ENCODE assay signal across 22 cellular contexts in the genomic region with DNA sequence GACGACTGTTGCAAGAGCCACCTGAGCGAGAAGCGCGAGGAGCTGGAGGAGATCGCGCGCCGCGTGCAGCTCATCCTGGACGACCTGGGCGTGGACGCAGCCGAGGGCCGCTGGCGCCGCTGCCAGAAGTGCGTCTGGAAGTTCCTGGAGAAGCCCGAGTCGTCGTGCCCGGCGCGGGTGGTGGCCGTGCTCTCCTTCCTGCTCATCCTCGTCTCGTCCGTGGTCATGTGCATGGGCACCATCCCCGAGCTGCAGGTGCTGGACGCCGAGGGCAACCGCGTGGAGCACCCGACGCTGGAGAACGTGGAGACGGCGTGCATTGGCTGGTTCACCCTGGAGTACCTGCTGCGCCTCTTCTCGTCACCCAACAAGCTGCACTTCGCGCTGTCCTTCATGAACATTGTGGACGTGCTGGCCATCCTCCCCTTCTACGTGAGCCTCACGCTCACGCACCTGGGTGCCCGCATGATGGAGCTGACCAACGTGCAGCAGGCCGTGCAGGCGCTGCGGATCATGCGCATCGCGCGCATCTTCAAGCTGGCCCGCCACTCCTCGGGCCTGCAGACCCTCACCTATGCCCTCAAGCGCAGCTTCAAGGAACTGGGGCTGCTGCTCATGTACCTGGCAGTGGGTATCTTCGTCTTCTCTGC. TPM values are rescaled to one million over a fixed set of nuclear protein-coding genes. Genes with fewer than 3 reads are reported as not detected.
DNase-seq lines count a peak whose midpoint lies in the region; ATAC-seq, FAIRE-seq and TF ChIP-seq lines count a peak whose summit lies in the region.
"Had no signal": no experiment of that assay in that cellular context is flagged by ENCODE, and none has a peak within 500 bp of the region (broad histone marks: within the 10 kb centered on the region; RNA-seq: fewer than 3 reads in every experiment).

No MANE protein-coding gene starts in this region.

- no peaks in the 10 kb centered on the region for H3K9me2 ChIP-seq in neural cell (ENCODE audit: insufficient read depth, low read length)

- no peak overlapping the region for H3K23ac ChIP-seq in H1 (ENCODE audit: insufficient read length)

- H3K18ac ChIP-seq in H1 (ENCODE audit: extremely low read depth, low read length), result peak overlapping the region; percentile 60; the same call in 1 of the 2 replicates

- H2BK12ac ChIP-seq in H1 (ENCODE audit: low read depth, low read length), result peak overlapping the region; percentile 75; the same call in 1 of the 2 replicates

- no peak for FAIRE-seq in HepG2 (lab: Jason Lieb, UNC)
- FAIRE-seq in H1 (lab: Jason Lieb, UNC), result no peak
- FAIRE-seq in GM12892 (lab: Jason Lieb, UNC), result no peak
- FAIRE-seq: GM12878 had no signal

- TF ChIP-seq POLR2A in HepG2 (IDR thresholded peaks at IDR 0.05; ENCODE audit: insufficient read depth in 1 of 2, low read depth in 2 of 2, low read length in 2 of 2) (no peak), right lobe of liver (IDR thresholded peaks at IDR 0.05) (no peak), H1 (IDR thresholded peaks at IDR 0.05; ENCODE audit: control extremely low read depth in 1 of 2, low read depth in 2 of 2, low read length in 2 of 2) (no peak), GM12892 (IDR thresholded peaks at IDR 0.05; ENCODE audit: low read depth, low read length) (no peak)

- intact Hi-C loops in HepG2 (cut with micrococcal nuclease; ENCODE audit: unreplicated experiment), result loop anchor here (5.0 to 10.0 kb wide), 2 partner anchors 114 to 212 kb away; no protein-coding TSS in a partner anchor
- intact Hi-C loops in right lobe of liver (cut with DNase I), result no loop called here

- H2BK5ac ChIP-seq in H1 (ENCODE audit: low read depth, low read length), result no peak overlapping the region

- H3K14ac ChIP-seq in H1 (ENCODE audit: insufficient read length), result no peak overlapping the region

- H3K79me2 ChIP-seq in HepG2 (ENCODE audit: insufficient read depth, low read length), result no peaks in the 10 kb centered on the region
- H3K79me2 ChIP-seq in H1 (ENCODE audit: control insufficient read depth in 1 of 2, insufficient read depth in 2 of 2, low read length in 2 of 2), result no peaks in the 10 kb centered on the region
- H3K79me2 ChIP-seq in neural cell (replicated peaks; ENCODE audit: insufficient read depth, low read length), result no peaks in the 10 kb centered on the region

- peaks cover 10% of the 10 kb centered on the region; the same call in 1 of the 2 replicates for H3K23me2 ChIP-seq in H1 (ENCODE audit: low read depth, low read length)

- peak overlapping the region; percentile 91; the same call in 1 of the 2 replicates for H2AK5ac ChIP-seq in H1 (ENCODE audit: low read depth, low read length)

- TF ChIP-seq RAD21 in HepG2 (CRISPR knock-in tag; IDR thresholded peaks at IDR 0.05) (no peak), H1 (IDR thresholded peaks at IDR 0.05 in 1 of 2, conservative IDR thresholded peaks at IDR 0.05 in 1 of 2; ENCODE audit: low read depth in 2 of 2, low read length in 2 of 2) (no peak), neural cell (conservative IDR thresholded peaks at IDR 0.05) (no peak)

- H3K9ac ChIP-seq in HepG2 (ENCODE audit: insufficient read depth, low read depth, low read length), result no peak overlapping the region
- H3K9ac ChIP-seq in H1 (replicated peaks in 1 of 4; ENCODE audit: extremely low read depth in 1 of 4, low read depth in 3 of 4, low read length in 3 of 4), result no peak overlapping the region
- peak overlapping the region; percentile 66 for H3K9ac ChIP-seq in neural cell (ENCODE audit: low read length)

- H4K20me1 ChIP-seq in HepG2 (ENCODE audit: insufficient read depth, low read length), result no peaks in the 10 kb centered on the region; the same call in 1 of the 2 replicates
- peaks cover 3 to 7% of the 10 kb centered on the region in 2 experiments for H4K20me1 ChIP-seq in H1 (replicated peaks in 1 of 2; ENCODE audit: control insufficient read depth in 1 of 2, insufficient read depth in 2 of 2, low read length in 2 of 2)
- H4K20me1 ChIP-seq in neural cell (ENCODE audit: insufficient read depth), result no peaks in the 10 kb centered on the region

- H2BK20ac ChIP-seq in H1 (ENCODE audit: low read length), result no peak overlapping the region

- H3K4me1 ChIP-seq in HepG2 (ENCODE audit: insufficient read depth, low read length), result peaks cover 9% of the 10 kb centered on the region
- H3K4me1 ChIP-seq in right lobe of liver, result peaks cover 0 to 4% (median 0%) of the 10 kb centered on the region in 4 donors
- peaks cover 3 to 28% (median 10%) of the 10 kb centered on the region in 4 experiments for H3K4me1 ChIP-seq in H1 (replicated peaks in 1 of 4; ENCODE audit: control insufficient read depth in 3 of 4, insufficient read depth in 4 of 4, low read length in 3 of 4)

- no peak for TF ChIP-seq CTCF in HepG2 (CRISPR knock-in tag; IDR thresholded peaks at IDR 0.05)
- TF ChIP-seq CTCF in right lobe of liver (IDR thresholded peaks at IDR 0.05), result no peak
- TF ChIP-seq CTCF in H1 (IDR thresholded peaks at IDR 0.05; ENCODE audit: control extremely low read depth in 1 of 3, insufficient read depth in 1 of 3, low read depth in 1 of 3, low read length in 3 of 3), result no peak
- TF ChIP-seq CTCF in neural cell (IDR thresholded peaks at IDR 0.05; ENCODE audit: poor library complexity, severe bottlenecking), result no peak

- in situ Hi-C loops in HepG2 (cut with HindIII; ENCODE audit: extremely low pct_ligation_motif_present, low pct_unique_long_range_greater_than_20kb), result no loop called here

- no peak for DNase-seq in HepG2 (ENCODE audit: low spot score)
- no peak for DNase-seq in right lobe of liver
- DNase-seq in H1 (ENCODE audit: low read depth in 1 of 2, low spot score in 2 of 2), result no peak
- DNase-seq in GM12892 (ENCODE audit: insufficient read length), result no peak
- no peak for DNase-seq in NCI-H2171 (lab: John Stamatoyannopoulos, UW)
- DNase-seq: activated naive CD8-positive, alpha-beta T cell treated with anti-CD3 and anti-CD28 coated beads, Interleukin-2, amount 10 ng/mL, durations not matched to agents 7 days and 5 days; COR-L47; dermis blood vessel endothelial cell; GDM1; immature natural killer cell; NCI-H2029; stomach had no signal

- H3K56ac ChIP-seq in H1 (replicated peaks; ENCODE audit: insufficient read length, low read depth, low read length), result no peak overlapping the region

- no peaks in the 10 kb centered on the region for H3K9me3 ChIP-seq in HepG2 (ENCODE audit: low read length)
- H3K9me3 ChIP-seq in right lobe of liver, result no peaks in the 10 kb centered on the region
- H3K9me3 ChIP-seq in H1 (ENCODE audit: insufficient read depth in 2 of 2, low read depth in 1 of 2, low read length in 1 of 2), result peaks cover 0 to 4% of the 10 kb centered on the region in 2 experiments; a peak in 1 of 4 replicates
- H3K9me3 ChIP-seq in neural cell (ENCODE audit: low read length), result peaks cover 9% of the 10 kb centered on the region
- H3K9me3 ChIP-seq: right atrium auricular region, stomach, vagina had no signal

- TF ChIP-seq EP300 in HepG2 (IDR thresholded peaks at IDR 0.05; ENCODE audit: low read depth in 2 of 2, low read length in 2 of 2) (no peak), HepG2 (CRISPR knock-in tag; IDR thresholded peaks at IDR 0.05; ENCODE audit: borderline replicate concordance) (no peak), H1 (IDR thresholded peaks at IDR 0.05; ENCODE audit: borderline replicate concordance in 1 of 2, low read depth in 2 of 2, low read length in 2 of 2) (no peak), neural cell (conservative IDR thresholded peaks at IDR 0.05; ENCODE audit: poor library complexity, severe bottlenecking) (no peak)

- H2BK120ac ChIP-seq in H1 (replicated peaks; ENCODE audit: low read depth, low read length), result no peak overlapping the region

- no peak overlapping the region for H4K8ac ChIP-seq in H1 (ENCODE audit: extremely low read depth, insufficient read depth, low read length)

- H3K27ac ChIP-seq in HepG2 (ENCODE audit: extremely low read length, insufficient read depth, low read length) (no peak overlapping the region), right lobe of liver (no peak overlapping the region), H1 (ENCODE audit: low read depth, low read length) (no peak overlapping the region), neural cell (ENCODE audit: low read length) (no peak overlapping the region)
- H3K27ac ChIP-seq: right atrium auricular region, stomach, vagina had no signal

- BruUV-seq in HepG2 (replicated peaks; lab: Mats Ljungman, UMichigan), result no TSS peak

- CTCF ChIA-PET in HepG2 (lab: Yijun Ruan, JAX; ENCODE audit: low intra/inter-chr PET ratio, low total read pairs), result no interaction called here
- CTCF ChIA-PET in H1 (lab: Charles Lee; ENCODE audit: partially characterized antibody), result interaction anchor here (0.6 to 13.4 kb wide), 20 partner anchors 8 to 502 kb away, joined by 3 to 234 read pairs (median 11); a partner anchor contains a TSS

- H3K36me3 ChIP-seq in HepG2 (replicated peaks in 1 of 2; ENCODE audit: control insufficient read depth in 1 of 2, insufficient read depth in 2 of 2, low read length in 2 of 2) (no peaks in the 10 kb centered on the region), right lobe of liver (no peaks in the 10 kb centered on the region), H1 (ENCODE audit: control insufficient read depth in 2 of 4, insufficient read depth in 4 of 4, low read length in 3 of 4) (no peaks in the 10 kb centered on the region; a peak in 1 of 8 replicates), neural cell (ENCODE audit: insufficient read depth, low read length) (peaks cover 9% of the 10 kb centered on the region)
- H3K36me3 ChIP-seq: right atrium auricular region, stomach, vagina had no signal

- ATAC-seq in HepG2 (no peak), right lobe of liver (no peak), HG02623 (IDR thresholded peaks at IDR 0.05; ENCODE audit: unreplicated experiment) (no peak), HG02885 (IDR thresholded peaks at IDR 0.05; ENCODE audit: poor library complexity, unreplicated experiment) (no peak)
- ATAC-seq: GM12878 had no signal

- POLR2A ChIA-PET in HepG2 (lab: Yijun Ruan, JAX) (no interaction called here), H1 (lab: Charles Lee; ENCODE audit: partially characterized antibody) (interaction anchor here (0.7 kb wide), 1 partner anchor 967 kb away, joined by 3 read pairs; no protein-coding TSS in a partner anchor)

- H4K5ac ChIP-seq in H1 (ENCODE audit: insufficient read length, low read depth, low read length), result no peak overlapping the region

- no peak overlapping the region for H3K4me2 ChIP-seq in HepG2 (ENCODE audit: low read depth, low read length)
- peak overlapping the region; percentile 63 to 98; a peak in 3 of 4 replicates for H3K4me2 ChIP-seq in H1 (ENCODE audit: insufficient read depth in 1 of 2, low read depth in 2 of 2, low read length in 2 of 2)
- H3K4me2 ChIP-seq in neural cell (ENCODE audit: low read length), result no peak overlapping the region

- H3K4me3 ChIP-seq in HepG2 (replicated peaks in 1 of 3; ENCODE audit: insufficient read depth in 1 of 3, low read depth in 2 of 3, low read length in 3 of 3) (no peak overlapping the region), right lobe of liver (no peak overlapping the region), H1 (ENCODE audit: extremely low read depth in 1 of 4, insufficient read depth in 2 of 4, low read depth in 3 of 4, low read length in 4 of 4) (peak overlapping the region in 2 of 4 experiments; percentile 32 to 64; a peak in 2 of 8 replicates), neural cell (ENCODE audit: low read length) (peak overlapping the region; percentile 64)
- H3K4me3 ChIP-seq: GM12878, lung had no signal

- H2AFZ ChIP-seq in HepG2 (ENCODE audit: low read length) (no peak overlapping the region), H1 (ENCODE audit: low read length) (no peak overlapping the region), neural cell (ENCODE audit: low read depth, low read length) (no peak overlapping the region)

- H3K79me1 ChIP-seq in H1 (ENCODE audit: low read depth, low read length), result no peaks in the 10 kb centered on the region

- H4K91ac ChIP-seq in H1 (replicated peaks; ENCODE audit: insufficient read length, low read length), result peak overlapping the region; percentile 32

- H3K27me3 ChIP-seq in HepG2 (ENCODE audit: control insufficient read depth in 1 of 2, insufficient read depth in 2 of 2, low read length in 2 of 2) (peaks cover 10 to 82% of the 10 kb centered on the region in 2 experiments), right lobe of liver (peaks cover 0 to 10% of the 10 kb centered on the region in 2 donors), H1 (replicated peaks in 1 of 4; ENCODE audit: control insufficient read depth in 3 of 4, extremely low read depth in 1 of 4, insufficient read depth in 3 of 4, low read length in 3 of 4) (peaks cover 13 to 40% (median 29%) of the 10 kb centered on the region in 4 experiments; a peak in 6 of 7 replicates), neural cell (ENCODE audit: insufficient read depth, low read depth, low read length) (peaks cover 13% of the 10 kb centered on the region)
- H3K27me3 ChIP-seq: right atrium auricular region, vagina had no signal

- H2BK15ac ChIP-seq in H1 (ENCODE audit: low read length), result peak overlapping the region; percentile 95; the same call in 1 of the 2 replicates

- no peak overlapping the region for H3K4ac ChIP-seq in H1 (replicated peaks; ENCODE audit: insufficient read length, low read depth, low read length)

- H3F3A ChIP-seq in neural cell (ENCODE audit: insufficient read depth, low read length, poor library complexity, severe bottlenecking), result no peaks in the 10 kb centered on the region

- 89% methylated on average over 53 of the region's 58 CpGs for WGBS in HepG2 (ENCODE audit: low lambda C conversion rate)
- WGBS in right lobe of liver (ENCODE audit: insufficient coverage, low coverage, low lambda C conversion rate, missing lambda C conversion rate), result 97% methylated on average over 10 of the region's 58 CpGs
- 88% methylated on average over 58 of the region's 58 CpGs; no CpG with 5 or more reads in 1 of the 2 experiments for WGBS in H1 (ENCODE audit: extremely low coverage in 1 of 2, insufficient coverage in 1 of 2, insufficient read length in 1 of 2, insufficient replicate concordance in 2 of 2, low coverage in 1 of 2, low lambda C conversion rate in 2 of 2, missing lambda C conversion rate in 1 of 2), 2 experiments

RNA-seq across cellular contexts. Expression of a gene that starts 1.2 kb away (rescaled TPM):
- total RNA-seq in HepG2 (2016; rRNA removed; fragmentation: Illumina TruSeq; extraction: Trizol) (0.09 and 0.15 TPM in 2 replicates), right lobe of liver (not detected)
- total RNA-seq in HepG2 (2016; cell fraction: cytosol; rRNA removed; fragmentation: Illumina TruSeq; extraction: Trizol; ENCODE audit: low read depth), result not detected in 2 replicates
- 0.24 TPM in 1 of 2 replicates, not detected in the other for total RNA-seq in HepG2 (2016; cell fraction: insoluble cytoplasmic fraction; rRNA removed; fragmentation: Illumina TruSeq; extraction: Trizol)
- total RNA-seq in HepG2 (2016; cell fraction: membrane; rRNA removed; fragmentation: Illumina TruSeq; extraction: Trizol), result 0.09 and 0.17 TPM in 2 replicates
- total RNA-seq in HepG2 (2016; cell fraction: nucleus; rRNA removed; fragmentation: Illumina TruSeq; extraction: Trizol), result 0.22 TPM in 1 of 2 replicates, not detected in the other
- polyA plus RNA-seq in HepG2 (2011; rRNA removed) (0.12 and 0.17 TPM in 2 replicates), H1 (2011; rRNA removed) (1.5 and 1.6 TPM in 2 replicates), neural cell (11.4 and 12.9 TPM in 2 replicates)
- polyA plus RNA-seq in HepG2 (2011; cell fraction: cytosol; rRNA removed), result 0.09 and 0.19 TPM in 2 replicates
- 0.14 and 0.16 TPM in 2 replicates for polyA plus RNA-seq in HepG2 (2011; cell fraction: nucleus; rRNA removed)
- polyA plus RNA-seq in HepG2 (2012), result 0.05 TPM in 1 of 2 replicates, not detected in the other
- polyA plus RNA-seq in HepG2 (2016; cell fraction: cytosol; fragmentation: Illumina TruSeq; extraction: Trizol; ENCODE audit: low read depth), result 0.07 and 0.10 TPM in 2 replicates
- 0.13 TPM in 2 replicates for polyA plus RNA-seq in HepG2 (2016; cell fraction: insoluble cytoplasmic fraction; fragmentation: Illumina TruSeq; extraction: Trizol; ENCODE audit: low read depth)
- polyA plus RNA-seq in HepG2 (2016; cell fraction: membrane; fragmentation: Illumina TruSeq; extraction: Trizol; ENCODE audit: low read depth), result 0.15 and 0.18 TPM in 2 replicates
- polyA plus RNA-seq in HepG2 (2016; cell fraction: nucleus; fragmentation: Illumina TruSeq; extraction: Trizol; ENCODE audit: insufficient read depth, low read depth), result 0.33 and 0.39 TPM in 2 replicates
- 0.18 TPM in 1 of 2 replicates, not detected in the other for polyA minus RNA-seq in HepG2 (2011; rRNA and poly(A)+ RNA removed; ENCODE audit: low replicate concordance)
- polyA minus RNA-seq in HepG2 (2011; cell fraction: cytosol; rRNA and poly(A)+ RNA removed), result 0.26 TPM in 1 of 2 replicates, not detected in the other
- not detected in 2 replicates for polyA minus RNA-seq in HepG2 (2011; cell fraction: nucleus; rRNA and poly(A)+ RNA removed)
- total RNA-seq in H1 (2021; fragmentation: NEBNext Ultra II Directional; extraction: Animal tissue kit (Norgen Biotek cat#: 25700)), result 0.48 and 0.90 TPM in 2 replicates
- 1.4 TPM for polyA plus RNA-seq in H1 (2011; cell fraction: cytosol; rRNA removed)
- polyA plus RNA-seq in H1 (2011; cell fraction: nucleus; rRNA removed), result 1.4 TPM
- 0.74 to 0.92 TPM (median 0.86 TPM) in 4 replicates for polyA plus RNA-seq in H1 (2012, experiment 1 of 2)
- 0.71 TPM for polyA plus RNA-seq in H1 (2012, experiment 2 of 2)
- 1.0 TPM for polyA plus RNA-seq in H1 (2013, experiment 1 of 2)
- polyA plus RNA-seq in H1 (2013, experiment 2 of 2), result 1.2 TPM
- 0.68 and 1.6 TPM in 2 replicates for polyA minus RNA-seq in H1 (2011; rRNA and poly(A)+ RNA removed)
- polyA minus RNA-seq in H1 (2011; cell fraction: cytosol; rRNA and poly(A)+ RNA removed), result 0.95 TPM
- 1.4 TPM for polyA minus RNA-seq in H1 (2011; cell fraction: nucleus; rRNA and poly(A)+ RNA removed)
- 19.5 and 19.6 TPM in 2 replicates for polyA minus RNA-seq in neural cell
- not detected for polyA plus RNA-seq in GM12892 (2012; ENCODE audit: missing spikeins)
- total RNA-seq: activated naive CD8-positive, alpha-beta T cell treated with anti-CD3 and anti-CD28 coated beads, Interleukin-2, amount 10 ng/mL, durations not matched to agents 7 days and 5 days; esophagus mucosa; GM12878; natural killer cell treated with Interleukin-12 subunit alpha and Interleukin-12 subunit beta and Interleukin-15 and Interleukin-18, amount 100 ng/mL, for 72 hours; vagina had no signal
- polyA plus RNA-seq: GM12878, IgD-negative memory B cell, immature natural killer cell had no signal

Comparison
In these comparisons a context has a peak if more than half of its experiments do, and no peak if none do; other contexts are left out.
1. H3K4me2 ChIP-seq: peak in H1 (2 of 2); none in HepG2 (single experiment) and neural cell (single experiment).